ENCODE assay signal across 8 cellular contexts in genomic region chr2:54106631-54107454, GRCh38. TPM values are rescaled to one million over a fixed set of nuclear protein-coding genes. Genes with fewer than 3 reads are reported as not detected.
DNase-seq lines count a peak whose midpoint lies in the region; ATAC-seq and TF ChIP-seq lines count a peak whose summit lies in the region.

No MANE protein-coding gene starts in this region.

- TF ChIP-seq RAD21 in neural cell (conservative IDR thresholded peaks at IDR 0.05), result peak; percentile 91

- H3K27ac ChIP-seq in fibroblast of lung (ENCODE audit: insufficient read depth, low read length) (no peak overlapping the region), neural cell (ENCODE audit: low read length) (no peak overlapping the region)

- H2AFZ ChIP-seq in fibroblast of lung (ENCODE audit: low read length), result no peak overlapping the region
- no peak overlapping the region for H2AFZ ChIP-seq in neural cell (ENCODE audit: low read depth, low read length)

- H3K4me3 ChIP-seq in fibroblast of lung (replicated peaks in 1 of 4; ENCODE audit: control extremely low read depth in 1 of 4, insufficient read depth in 1 of 4, low read depth in 3 of 4, low read length in 4 of 4), result no peak overlapping the region
- no peak overlapping the region for H3K4me3 ChIP-seq in neural cell (ENCODE audit: low read length)

- H3F3A ChIP-seq in neural cell (ENCODE audit: insufficient read depth, low read length, poor library complexity, severe bottlenecking), result no peaks in the 10 kb centered on the region

- H3K27me3 ChIP-seq in fibroblast of lung (ENCODE audit: control insufficient read depth, insufficient read depth, low read length), result no peaks in the 10 kb centered on the region
- H3K27me3 ChIP-seq in neural cell (ENCODE audit: insufficient read depth, low read depth, low read length), result no peaks in the 10 kb centered on the region

- no peak overlapping the region for H3K4me2 ChIP-seq in fibroblast of lung (ENCODE audit: extremely low read depth, insufficient read depth, low read length)
- H3K4me2 ChIP-seq in neural cell (ENCODE audit: low read length), result no peak overlapping the region

- H4K20me1 ChIP-seq in fibroblast of lung (ENCODE audit: control insufficient read depth, extremely low read depth, insufficient read depth, low read length) (no peaks in the 10 kb centered on the region), neural cell (ENCODE audit: insufficient read depth) (no peaks in the 10 kb centered on the region)

- ATAC-seq in HG02981 (IDR thresholded peaks at IDR 0.05; ENCODE audit: unreplicated experiment) (peak; percentile 55), GM18873 (IDR thresholded peaks at IDR 0.05; ENCODE audit: low FRiP score, unreplicated experiment) (no peak)

- TF ChIP-seq EP300 in neural cell (conservative IDR thresholded peaks at IDR 0.05; ENCODE audit: poor library complexity, severe bottlenecking), result no peak

- H3K9me3 ChIP-seq in fibroblast of lung (ENCODE audit: control insufficient read depth, insufficient read depth, low read depth, low read length), result no peaks in the 10 kb centered on the region
- H3K9me3 ChIP-seq in neural cell (ENCODE audit: low read length), result no peaks in the 10 kb centered on the region

- H3K4me1 ChIP-seq in fibroblast of lung (ENCODE audit: control insufficient read depth, extremely low read depth, insufficient read depth, low read length), result peaks cover 3% of the 10 kb centered on the region

- H3K79me2 ChIP-seq in fibroblast of lung (ENCODE audit: control insufficient read depth, insufficient read depth, low read length) (no peaks in the 10 kb centered on the region), neural cell (replicated peaks; ENCODE audit: insufficient read depth, low read length) (no peaks in the 10 kb centered on the region)

- peak; percentile 67 for TF ChIP-seq CTCF in GM12873 (IDR thresholded peaks at IDR 0.05; ENCODE audit: insufficient read depth, low read depth, low read length, missing control alignments)
- TF ChIP-seq CTCF in fibroblast of lung (conservative IDR thresholded peaks at IDR 0.05 in 1 of 2, IDR thresholded peaks at IDR 0.05 in 1 of 2; ENCODE audit: low read depth in 1 of 2, low read length in 2 of 2), result peak; percentile 74 to 90
- peak; percentile 88 for TF ChIP-seq CTCF in neural cell (IDR thresholded peaks at IDR 0.05; ENCODE audit: poor library complexity, severe bottlenecking)

- H3K36me3 ChIP-seq in fibroblast of lung (ENCODE audit: control insufficient read depth, insufficient read depth, low read length) (no peaks in the 10 kb centered on the region), neural cell (ENCODE audit: insufficient read depth, low read length) (no peaks in the 10 kb centered on the region)

- DNase-seq in AG08395 (ENCODE audit: low spot score), result peak; percentile 56
- peak; percentile 59 for DNase-seq in NCI-H69 (lab: John Stamatoyannopoulos, UW)
- DNase-seq in activated T-cell treated with anti-CD3 and anti-CD28 coated beads for 24 hours (ENCODE audit: low read depth), result peak; percentile 11
- peak; percentile 43 to 69 for DNase-seq in fibroblast of lung (ENCODE audit: low read depth in 2 of 2)

- H3K9me2 ChIP-seq in neural cell (ENCODE audit: insufficient read depth, low read length), result no peaks in the 10 kb centered on the region

- no peak overlapping the region for H3K9ac ChIP-seq in fibroblast of lung (ENCODE audit: insufficient read depth, low read length)
- H3K9ac ChIP-seq in neural cell (ENCODE audit: low read length), result no peak overlapping the region

TF ChIP-seq in neural cell, 6 proteins besides CTCF, POLR2A, EP300 and RAD21:
- TF ChIP-seq REST (IDR thresholded peaks at IDR 0.05; ENCODE audit: borderline replicate concordance) (no peak), TAF1 (IDR thresholded peaks at IDR 0.05; ENCODE audit: low read depth) (no peak), SMC3 (conservative IDR thresholded peaks at IDR 0.05; ENCODE audit: poor library complexity) (peak; percentile 87), EZH2 (IDR thresholded peaks at IDR 0.05; ENCODE audit: borderline replicate concordance, insufficient read depth, low read length, poor library complexity, severe bottlenecking) (no peak), MXI1 (conservative IDR thresholded peaks at IDR 0.05; ENCODE audit: poor library complexity, severe bottlenecking) (no peak), POLR2AphosphoS5 (IDR thresholded peaks at IDR 0.05) (no peak)

RNA-seq across cellular contexts. Expression of gene ACYP2, which starts 8.6 kb away (rescaled TPM):
- 22.1 and 24.4 TPM in 2 replicates for total RNA-seq in fibroblast of lung
- polyA plus RNA-seq in fibroblast of lung (9.1 and 9.7 TPM in 2 replicates), neural cell (42.9 and 48.2 TPM in 2 replicates)
- 10.4 and 12.2 TPM in 2 replicates for polyA plus RNA-seq in fibroblast of lung (2012)
- polyA minus RNA-seq in fibroblast of lung (ENCODE audit: low replicate concordance) (15.1 TPM in 1 of 2 replicates, not detected in the other), neural cell (27.3 and 29.2 TPM in 2 replicates)
